Comparison of ENCODE assay signal across 12 cellular contexts in the genomic region with DNA sequence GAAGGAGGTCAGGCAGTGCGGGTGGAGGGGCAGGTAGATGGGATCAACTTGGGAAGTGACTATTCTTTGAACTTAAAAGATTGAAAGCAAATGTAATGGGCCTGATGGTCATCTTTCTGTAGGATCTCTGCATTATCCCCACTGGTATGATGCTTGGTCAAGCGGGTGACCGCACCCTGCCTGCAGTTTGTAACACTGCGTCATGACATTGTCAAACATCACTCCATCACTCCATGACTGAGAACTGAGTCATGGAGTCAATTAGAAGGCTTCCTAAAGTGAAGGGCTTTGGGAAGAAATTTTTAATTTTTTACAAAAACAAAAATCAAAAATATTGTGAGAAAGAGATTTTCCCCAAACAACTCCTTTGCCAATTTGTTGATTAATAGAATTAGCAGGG.
DNase-seq lines count a peak whose midpoint lies in the region; ATAC-seq and TF ChIP-seq lines count a peak whose summit lies in the region.
"Had no signal": no experiment of that assay in that cellular context is flagged by ENCODE, and none has a peak within 500 bp of the region (broad histone marks: within the 10 kb centered on the region; RNA-seq: fewer than 3 reads in every experiment).

No MANE protein-coding gene starts in this region.

- ATAC-seq in HG02885 (IDR thresholded peaks at IDR 0.05; ENCODE audit: poor library complexity, unreplicated experiment): no peak
- ATAC-seq in HG02610 (IDR thresholded peaks at IDR 0.05; ENCODE audit: unreplicated experiment): no peak
- ATAC-seq: natural killer cell treated with Interleukin-12 subunit alpha and Interleukin-12 subunit beta and Interleukin-15 and Interleukin-18, amount 100 ng/mL, for 72 hours had no signal

- intact Hi-C loops in tibial artery (cut with DNase I; ENCODE audit: low total_unique reads): no loop called here

- no peak overlapping the region for H3K4me3 ChIP-seq in tibial artery
- H3K4me3 ChIP-seq: sigmoid colon had no signal

- H3K9me3 ChIP-seq in tibial artery: no peaks in the 10 kb centered on the region
- H3K9me3 ChIP-seq: sigmoid colon had no signal

- peaks cover 0 to 6% (median 0%) of the 10 kb centered on the region in 4 donors for H3K4me1 ChIP-seq in tibial artery

- H3K27ac ChIP-seq in epithelial cell of prostate (peak overlapping the region; percentile 96), tibial artery (no peak overlapping the region)
- H3K27ac ChIP-seq: sigmoid colon had no signal

- no peaks in the 10 kb centered on the region for H3K36me3 ChIP-seq in tibial artery
- H3K36me3 ChIP-seq: sigmoid colon had no signal

- no peaks in the 10 kb centered on the region for H3K36me3 Mint-ChIP-seq in osteocyte (ENCODE audit: unreplicated experiment)
- H3K36me3 Mint-ChIP-seq: CD8-positive, alpha-beta memory T cell; natural killer cell treated with Interleukin-12 subunit alpha and Interleukin-12 subunit beta and Interleukin-15 and Interleukin-18, amount 100 ng/mL, for 72 hours had no signal

- no peaks in the 10 kb centered on the region for H3K27me3 ChIP-seq in tibial artery

- no peaks in the 10 kb centered on the region for H3K9me3 Mint-ChIP-seq in osteocyte (ENCODE audit: unreplicated experiment)
- H3K9me3 Mint-ChIP-seq: activated CD4-positive, alpha-beta memory T cell treated with anti-CD3 and anti-CD28 coated beads, Interleukin-2, amount 10 ng/mL, durations not matched to agents 7 days and 5 days; CD8-positive, alpha-beta memory T cell; natural killer cell treated with Interleukin-12 subunit alpha and Interleukin-12 subunit beta and Interleukin-15 and Interleukin-18, amount 100 ng/mL, for 72 hours had no signal

- peak overlapping the region; percentile 36 for H3K27ac Mint-ChIP-seq in osteocyte (ENCODE audit: unreplicated experiment)
- H3K27ac Mint-ChIP-seq: activated CD4-positive, alpha-beta memory T cell treated with anti-CD3 and anti-CD28 coated beads, Interleukin-2, amount 10 ng/mL, durations not matched to agents 7 days and 5 days; CD8-positive, alpha-beta memory T cell; natural killer cell treated with Interleukin-12 subunit alpha and Interleukin-12 subunit beta and Interleukin-15 and Interleukin-18, amount 100 ng/mL, for 72 hours had no signal

- H3K27me3 Mint-ChIP-seq in osteocyte (ENCODE audit: unreplicated experiment): no peaks in the 10 kb centered on the region
- H3K27me3 Mint-ChIP-seq: CD8-positive, alpha-beta memory T cell had no signal

- DNase-seq in EH (ENCODE audit: low read depth) (peak; percentile 90), RKO (ENCODE audit: low spot score) (peak; percentile 91), epithelial cell of prostate (ENCODE audit: low read depth, low spot score) (no peak), osteocyte (ENCODE audit: extremely low spot score, unreplicated experiment) (no peak), tibial artery (no peak), hypothalamus (lab: John Stamatoyannopoulos, UW) (no peak)
- DNase-seq: activated CD4-positive, alpha-beta memory T cell treated with anti-CD3 and anti-CD28 coated beads, Interleukin-2, amount 10 ng/mL, durations not matched to agents 7 days and 5 days; CD8-positive, alpha-beta memory T cell; sigmoid colon had no signal

- no peak for TF ChIP-seq CTCF in osteocyte (IDR thresholded peaks at IDR 0.05)
- no peak for TF ChIP-seq CTCF in tibial artery (IDR thresholded peaks at IDR 0.05)

- no peak overlapping the region for H3K4me3 Mint-ChIP-seq in osteocyte (ENCODE audit: unreplicated experiment)
- H3K4me3 Mint-ChIP-seq: activated CD4-positive, alpha-beta memory T cell treated with anti-CD3 and anti-CD28 coated beads, Interleukin-2, amount 10 ng/mL, durations not matched to agents 7 days and 5 days; CD8-positive, alpha-beta memory T cell; natural killer cell treated with Interleukin-12 subunit alpha and Interleukin-12 subunit beta and Interleukin-15 and Interleukin-18, amount 100 ng/mL, for 72 hours had no signal

- peaks cover 31% of the 10 kb centered on the region for H3K4me1 Mint-ChIP-seq in osteocyte (ENCODE audit: unreplicated experiment)
- H3K4me1 Mint-ChIP-seq: CD8-positive, alpha-beta memory T cell had no signal

Comparison
In these comparisons a context has a peak if more than half of its experiments do, and no peak if none do; other contexts are left out.
1. DNase-seq: peak in EH (single experiment) and RKO (single experiment); none in epithelial cell of prostate (single experiment), osteocyte (single experiment), tibial artery (0 of 2) and hypothalamus (0 of 51).